15 cellular contexts compared by ENCODE assay signal in genomic region chr10:110147961-110148360, GRCh38. TPM values are rescaled to one million over a fixed set of nuclear protein-coding genes. Genes with fewer than 3 reads are reported as not detected.
DNase-seq lines count a peak whose midpoint lies in the region; ATAC-seq and TF ChIP-seq lines count a peak whose summit lies in the region.
"Had no signal": no experiment of that assay in that cellular context is flagged by ENCODE, and none has a peak within 500 bp of the region (broad histone marks: within the 10 kb centered on the region; RNA-seq: fewer than 3 reads in every experiment).

No MANE protein-coding gene starts in this region.

- H2BK5ac ChIP-seq in mesenchymal stem cell (ENCODE audit: low read depth, low read length, poor library complexity, severe bottlenecking), result no peak overlapping the region

- H3K36me3 ChIP-seq in mesenchymal stem cell (ENCODE audit: control insufficient read depth in 1 of 2, insufficient read depth in 2 of 2, low read depth in 1 of 2, low read length in 2 of 2), result no peaks in the 10 kb centered on the region
- H3K36me3 ChIP-seq: prostate gland, transverse colon had no signal

- peak; percentile 36 for DNase-seq in activated CD8-positive, alpha-beta T cell treated with anti-CD3 and anti-CD28 coated beads for 36 hours
- DNase-seq in activated CD8-positive, alpha-beta T cell treated with anti-CD3 and anti-CD28 coated beads, Interleukin-2, amount 10 ng/mL, durations not matched to agents 7 days and 5 days, result no peak
- peak; percentile 82 for DNase-seq in NB4 (ENCODE audit: low read depth)
- no peak for DNase-seq in activated B cell treated with CpG ODN at 0.5 μM for 24 hours
- peak in 1 of 2 donors; percentile 43 for DNase-seq in stimulated activated effector memory CD8-positive, alpha-beta T cell treated with anti-CD3 and anti-CD28 coated beads, Interleukin-12 subunit alpha, Interleukin-12 subunit beta, amount 100 ng/mL, for 72 hours (ENCODE audit: low spot score in 2 of 2)
- no peak for DNase-seq in RWPE1 (ENCODE audit: low spot score)
- DNase-seq in medulla oblongata (ENCODE audit: extremely low spot score), result no peak
- no peak for DNase-seq in mesenchymal stem cell
- DNase-seq: activated naive CD4-positive, alpha-beta T cell treated with anti-CD3 and anti-CD28 coated beads, Interleukin-2, amount 50 U/mL, for 16 hours; Caco-2; left cardiac atrium; T-helper 2 cell; transverse colon had no signal

- no peak overlapping the region for H2BK120ac ChIP-seq in mesenchymal stem cell (ENCODE audit: low read depth, low read length)

- H3K4me3 Mint-ChIP-seq in activated CD8-positive, alpha-beta T cell treated with anti-CD3 and anti-CD28 coated beads for 36 hours, result no peak overlapping the region
- no peak overlapping the region for H3K4me3 Mint-ChIP-seq in activated CD8-positive, alpha-beta T cell treated with anti-CD3 and anti-CD28 coated beads, Interleukin-2, amount 10 ng/mL, durations not matched to agents 7 days and 5 days
- no peak overlapping the region for H3K4me3 Mint-ChIP-seq in activated B cell treated with CpG ODN at 0.5 μM for 24 hours
- no peak overlapping the region for H3K4me3 Mint-ChIP-seq in stimulated activated effector memory CD8-positive, alpha-beta T cell treated with anti-CD3 and anti-CD28 coated beads, Interleukin-12 subunit alpha, Interleukin-12 subunit beta, amount 100 ng/mL, for 72 hours
- H3K4me3 Mint-ChIP-seq: central memory CD8-positive, alpha-beta T cell had no signal

- peaks cover 26 to 32% of the 10 kb centered on the region in 2 experiments for H3K27me3 ChIP-seq in mesenchymal stem cell (ENCODE audit: control insufficient read depth in 1 of 2, insufficient read depth in 1 of 2, low read length in 2 of 2)
- H3K27me3 ChIP-seq: transverse colon had no signal

- H3K27me3 Mint-ChIP-seq in activated CD8-positive, alpha-beta T cell treated with anti-CD3 and anti-CD28 coated beads for 36 hours, result peaks cover 50% of the 10 kb centered on the region
- H3K27me3 Mint-ChIP-seq in activated CD8-positive, alpha-beta T cell treated with anti-CD3 and anti-CD28 coated beads, Interleukin-2, amount 10 ng/mL, durations not matched to agents 7 days and 5 days (ENCODE audit: low read depth), result peaks cover 74% of the 10 kb centered on the region
- H3K27me3 Mint-ChIP-seq in activated B cell treated with CpG ODN at 0.5 μM for 24 hours, result peaks cover 26% of the 10 kb centered on the region

- no peaks in the 10 kb centered on the region for H3K9me3 Mint-ChIP-seq in activated CD8-positive, alpha-beta T cell treated with anti-CD3 and anti-CD28 coated beads for 36 hours
- no peaks in the 10 kb centered on the region for H3K9me3 Mint-ChIP-seq in activated CD8-positive, alpha-beta T cell treated with anti-CD3 and anti-CD28 coated beads, Interleukin-2, amount 10 ng/mL, durations not matched to agents 7 days and 5 days (ENCODE audit: insufficient read depth)
- no peaks in the 10 kb centered on the region for H3K9me3 Mint-ChIP-seq in activated B cell treated with CpG ODN at 0.5 μM for 24 hours
- no peaks in the 10 kb centered on the region for H3K9me3 Mint-ChIP-seq in stimulated activated effector memory CD8-positive, alpha-beta T cell treated with anti-CD3 and anti-CD28 coated beads, Interleukin-12 subunit alpha, Interleukin-12 subunit beta, amount 100 ng/mL, for 72 hours
- H3K9me3 Mint-ChIP-seq: central memory CD8-positive, alpha-beta T cell had no signal

- H2AK5ac ChIP-seq in mesenchymal stem cell (ENCODE audit: low read length, severe bottlenecking), result no peak overlapping the region

- H3K14ac ChIP-seq in mesenchymal stem cell (ENCODE audit: low read length in 2 of 2), result no peak overlapping the region

- ATAC-seq in activated CD8-positive, alpha-beta T cell treated with anti-CD3 and anti-CD28 coated beads for 36 hours, result peak; percentile 78
- ATAC-seq in activated CD8-positive, alpha-beta T cell treated with anti-CD3 and anti-CD28 coated beads, Interleukin-2, amount 10 ng/mL, durations not matched to agents 7 days and 5 days, result no peak
- ATAC-seq in activated B cell treated with CpG ODN at 0.5 μM for 24 hours (ENCODE audit: low read depth), result peak; percentile 10
- peak; percentile 80 for ATAC-seq in stimulated activated effector memory CD8-positive, alpha-beta T cell treated with anti-CD3 and anti-CD28 coated beads, Interleukin-12 subunit alpha, Interleukin-12 subunit beta, amount 100 ng/mL, for 72 hours

- H3K4me1 ChIP-seq in mesenchymal stem cell (ENCODE audit: control insufficient read depth, insufficient read depth, low read depth, low read length), result peaks cover 2% of the 10 kb centered on the region
- H3K4me1 ChIP-seq: Caco-2, prostate gland had no signal

- no peaks in the 10 kb centered on the region for H3K9me3 ChIP-seq in mesenchymal stem cell (ENCODE audit: control insufficient read depth, low read length)
- H3K9me3 ChIP-seq: Caco-2, prostate gland, transverse colon had no signal

- H3K27ac Mint-ChIP-seq in activated CD8-positive, alpha-beta T cell treated with anti-CD3 and anti-CD28 coated beads for 36 hours, result no peak overlapping the region
- H3K27ac Mint-ChIP-seq in activated CD8-positive, alpha-beta T cell treated with anti-CD3 and anti-CD28 coated beads, Interleukin-2, amount 10 ng/mL, durations not matched to agents 7 days and 5 days, result no peak overlapping the region
- no peak overlapping the region for H3K27ac Mint-ChIP-seq in activated B cell treated with CpG ODN at 0.5 μM for 24 hours
- H3K27ac Mint-ChIP-seq in stimulated activated effector memory CD8-positive, alpha-beta T cell treated with anti-CD3 and anti-CD28 coated beads, Interleukin-12 subunit alpha, Interleukin-12 subunit beta, amount 100 ng/mL, for 72 hours, result no peak overlapping the region

- no peak overlapping the region for H4K8ac ChIP-seq in mesenchymal stem cell (ENCODE audit: low read length)

- peak overlapping the region in 1 of 2 experiments; percentile 9 for H3K23ac ChIP-seq in mesenchymal stem cell (ENCODE audit: low read length in 2 of 2)

- 85% methylated on average over 7 of the region's 8 CpGs for WGBS in mesenchymal stem cell

- no peak overlapping the region for H3K27ac ChIP-seq in RWPE1
- H3K27ac ChIP-seq in mesenchymal stem cell (ENCODE audit: low read length, poor library complexity, severe bottlenecking), result no peak overlapping the region
- H3K27ac ChIP-seq: prostate gland, transverse colon had no signal

- H3K4me3 ChIP-seq in NB4 (ENCODE audit: low read depth, low read length) (no peak overlapping the region), mesenchymal stem cell (ENCODE audit: insufficient read depth in 1 of 2, low read depth in 1 of 2, low read length in 2 of 2) (no peak overlapping the region)
- H3K4me3 ChIP-seq: prostate gland, transverse colon had no signal

- H2BK15ac ChIP-seq in mesenchymal stem cell (ENCODE audit: low read depth, poor library complexity, severe bottlenecking), result no peak overlapping the region

- POLR2A ChIA-PET in activated CD8-positive, alpha-beta T cell treated with anti-CD3 and anti-CD28 coated beads for 36 hours (lab: Charles Lee), result interaction anchor here (1.0 to 1.1 kb wide), 2 partner anchors 14 to 64 kb away, joined by 3 to 4 read pairs; no protein-coding TSS in a partner anchor
- POLR2A ChIA-PET in activated CD8-positive, alpha-beta T cell treated with anti-CD3 and anti-CD28 coated beads, Interleukin-2, amount 10 ng/mL, durations not matched to agents 7 days and 5 days (lab: Charles Lee), result no interaction called here
- POLR2A ChIA-PET in activated B cell treated with CpG ODN at 0.5 μM for 24 hours (lab: Charles Lee) (no interaction called here), RWPE1 (lab: Yijun Ruan, JAX; ENCODE audit: low non-redundant PET) (no interaction called here)

- H3K18ac ChIP-seq in mesenchymal stem cell (ENCODE audit: low read depth in 1 of 2, low read length in 2 of 2), result no peak overlapping the region

- H4K91ac ChIP-seq in mesenchymal stem cell (ENCODE audit: low read length), result no peak overlapping the region

- H3K4ac ChIP-seq in mesenchymal stem cell (ENCODE audit: low read depth in 1 of 2, low read length in 2 of 2), result no peak overlapping the region

- no peak overlapping the region for H3K4me2 ChIP-seq in mesenchymal stem cell (ENCODE audit: low read length, poor library complexity, severe bottlenecking)

- no peak overlapping the region for H3K9ac ChIP-seq in mesenchymal stem cell (ENCODE audit: low read length)

- no peak overlapping the region for H2AFZ ChIP-seq in mesenchymal stem cell (ENCODE audit: low read depth, low read length)

- peaks cover 4% of the 10 kb centered on the region for H3K4me1 Mint-ChIP-seq in activated CD8-positive, alpha-beta T cell treated with anti-CD3 and anti-CD28 coated beads for 36 hours (ENCODE audit: low read depth)
- peaks cover 6% of the 10 kb centered on the region for H3K4me1 Mint-ChIP-seq in activated CD8-positive, alpha-beta T cell treated with anti-CD3 and anti-CD28 coated beads, Interleukin-2, amount 10 ng/mL, durations not matched to agents 7 days and 5 days (ENCODE audit: low read depth)
- H3K4me1 Mint-ChIP-seq in activated B cell treated with CpG ODN at 0.5 μM for 24 hours, result peaks cover 24% of the 10 kb centered on the region
- peaks cover 30% of the 10 kb centered on the region for H3K4me1 Mint-ChIP-seq in stimulated activated effector memory CD8-positive, alpha-beta T cell treated with anti-CD3 and anti-CD28 coated beads, Interleukin-12 subunit alpha, Interleukin-12 subunit beta, amount 100 ng/mL, for 72 hours

- no peaks in the 10 kb centered on the region for H3K79me1 ChIP-seq in mesenchymal stem cell (replicated peaks; ENCODE audit: low read length, poor library complexity, severe bottlenecking)

- H3K36me3 Mint-ChIP-seq in activated CD8-positive, alpha-beta T cell treated with anti-CD3 and anti-CD28 coated beads for 36 hours (ENCODE audit: low read depth), result no peaks in the 10 kb centered on the region
- H3K36me3 Mint-ChIP-seq in activated CD8-positive, alpha-beta T cell treated with anti-CD3 and anti-CD28 coated beads, Interleukin-2, amount 10 ng/mL, durations not matched to agents 7 days and 5 days (ENCODE audit: low read depth), result no peaks in the 10 kb centered on the region
- no peaks in the 10 kb centered on the region for H3K36me3 Mint-ChIP-seq in activated B cell treated with CpG ODN at 0.5 μM for 24 hours (ENCODE audit: low read depth)
- H3K36me3 Mint-ChIP-seq in stimulated activated effector memory CD8-positive, alpha-beta T cell treated with anti-CD3 and anti-CD28 coated beads, Interleukin-12 subunit alpha, Interleukin-12 subunit beta, amount 100 ng/mL, for 72 hours, result peaks cover 2% of the 10 kb centered on the region

- no peak for TF ChIP-seq CTCF in activated CD8-positive, alpha-beta T cell treated with anti-CD3 and anti-CD28 coated beads for 36 hours (IDR thresholded peaks at IDR 0.05)
- TF ChIP-seq CTCF in NB4 (IDR thresholded peaks at IDR 0.05; ENCODE audit: low read depth, low read length) (no peak), activated B cell treated with CpG ODN at 0.5 μM for 24 hours (IDR thresholded peaks at IDR 0.05) (no peak), RWPE1 (conservative IDR thresholded peaks at IDR 0.05; ENCODE audit: low read depth) (no peak)

- CTCF ChIA-PET in activated CD8-positive, alpha-beta T cell treated with anti-CD3 and anti-CD28 coated beads for 36 hours (lab: Charles Lee), result interaction anchor here (0.9 to 1.7 kb wide), 3 partner anchors 10 to 148 kb away, joined by 3 to 10 read pairs (median 4); no protein-coding TSS in a partner anchor
- CTCF ChIA-PET in activated CD8-positive, alpha-beta T cell treated with anti-CD3 and anti-CD28 coated beads, Interleukin-2, amount 10 ng/mL, durations not matched to agents 7 days and 5 days (lab: Charles Lee), result interaction anchor here (1.4 to 2.4 kb wide), 2 partner anchors 9 to 10 kb away, joined by 5 to 15 read pairs; no protein-coding TSS in a partner anchor
- CTCF ChIA-PET in activated B cell treated with CpG ODN at 0.5 μM for 24 hours (lab: Charles Lee) (no interaction called here), RWPE1 (lab: Yijun Ruan, JAX) (no interaction called here)

- intact Hi-C loops in activated CD8-positive, alpha-beta T cell treated with anti-CD3 and anti-CD28 coated beads for 36 hours (cut with micrococcal nuclease), result no loop called here
- intact Hi-C loops in activated B cell treated with CpG ODN at 0.5 μM for 24 hours (cut with micrococcal nuclease), result no loop called here

- no peak for TF ChIP-seq POLR2A in NB4 (IDR thresholded peaks at IDR 0.05; ENCODE audit: extremely low read depth, insufficient read length)

- H2BK12ac ChIP-seq in mesenchymal stem cell (ENCODE audit: low read length in 2 of 2), result no peak overlapping the region

RNA-seq across cellular contexts. Expression of gene MXI1, which starts 59.4 kb away (rescaled TPM):
- total RNA-seq in activated CD8-positive, alpha-beta T cell treated with anti-CD3 and anti-CD28 coated beads for 36 hours, result 10 to 100 TPM; 47.9 to 48.2 TPM
- 10 to 100 TPM; 11.3 to 12.3 TPM for total RNA-seq in activated CD8-positive, alpha-beta T cell treated with anti-CD3 and anti-CD28 coated beads, Interleukin-2, amount 10 ng/mL, durations not matched to agents 7 days and 5 days
- 8.2 and 8.5 TPM in 2 replicates for total RNA-seq in activated B cell treated with CpG ODN at 0.5 μM for 24 hours
- 7.8 TPM for polyA plus RNA-seq in mesenchymal stem cell (2013, experiment 1 of 2)
- 8.3 TPM for polyA plus RNA-seq in mesenchymal stem cell (2013, experiment 2 of 2)

Comparison
In these comparisons a context has a peak if more than half of its experiments do, and no peak if none do; other contexts are left out.
1. DNase-seq: peak in activated CD8-positive, alpha-beta T cell treated with anti-CD3 and anti-CD28 coated beads for 36 hours (single experiment) and NB4 (single experiment); none in activated CD8-positive, alpha-beta T cell treated with anti-CD3 and anti-CD28 coated beads, Interleukin-2, amount 10 ng/mL, durations not matched to agents 7 days and 5 days (single experiment), activated B cell treated with CpG ODN at 0.5 μM for 24 hours (single experiment), RWPE1 (single experiment), medulla oblongata (single experiment) and mesenchymal stem cell (single experiment).
2. CTCF ChIA-PET loops: an anchor here in activated CD8-positive, alpha-beta T cell treated with anti-CD3 and anti-CD28 coated beads for 36 hours (0.9 to 1.7 kb wide) and activated CD8-positive, alpha-beta T cell treated with anti-CD3 and anti-CD28 coated beads, Interleukin-2, amount 10 ng/mL, durations not matched to agents 7 days and 5 days (1.4 to 2.4 kb wide); none called in activated B cell treated with CpG ODN at 0.5 μM for 24 hours and RWPE1.